9 cellular contexts compared by ENCODE assay signal in genomic region chr6:108948252-108948651, GRCh38.
DNase-seq lines count a peak whose midpoint lies in the region.
"Had no signal": no experiment of that assay in that cellular context is flagged by ENCODE, and none has a peak within 500 bp of the region (broad histone marks: within the 10 kb centered on the region; RNA-seq: fewer than 3 reads in every experiment).

No MANE protein-coding gene starts in this region.

- H3K27me3 ChIP-seq in BLaER1 = no peaks in the 10 kb centered on the region

- peak overlapping the region; percentile 39 for H3K9ac ChIP-seq in BLaER1

- H3K4me1 ChIP-seq in BLaER1 = peaks cover 66% of the 10 kb centered on the region

- peak overlapping the region; percentile 81 for H3K4me2 ChIP-seq in BLaER1

- intact Hi-C loops in posterior cingulate gyrus (cut with DNase I) = no loop called here

- H3K27ac ChIP-seq in BLaER1 = peak overlapping the region; percentile 73

- DNase-seq in SHP77 treated with DMSO at 0.1 percent for 48 hours (lab: John Stamatoyannopoulos, UW) = peak; percentile 43
- DNase-seq in glomerular visceral epithelial cell (ENCODE audit: extremely low spot score) = peak; percentile 66
- peak; percentile 37 to 92 (median 62) for DNase-seq in posterior cingulate gyrus
- no peak for DNase-seq in NCI-H1436 treated with DMSO at 0.1 percent for 48 hours (lab: John Stamatoyannopoulos, UW)
- no peak for DNase-seq in NAMALWA (ENCODE audit: low spot score)
- no peak for DNase-seq in NCI-H748 treated with DMSO at 0.1 percent for 48 hours (lab: John Stamatoyannopoulos, UW)
- DNase-seq in activated CD8-positive, alpha-beta memory T cell treated with anti-CD3 and anti-CD28 coated beads, Interleukin-2, amount 50 U/mL, for 4 hours = no peak
- DNase-seq: natural killer cell had no signal

- H4K20me1 ChIP-seq in BLaER1 = no peaks in the 10 kb centered on the region

- peak overlapping the region; percentile 16; the same call in 1 of the 2 replicates for H3K4me3 ChIP-seq in BLaER1

- no peaks in the 10 kb centered on the region for H3K9me3 ChIP-seq in BLaER1

- no peaks in the 10 kb centered on the region for H3K36me3 ChIP-seq in BLaER1

Comparison
In these comparisons a context has a peak if more than half of its experiments do, and no peak if none do; other contexts are left out.
1. DNase-seq: peak in SHP77 treated with DMSO at 0.1 percent for 48 hours (single experiment), glomerular visceral epithelial cell (single experiment) and posterior cingulate gyrus (10 of 10); none in NCI-H1436 treated with DMSO at 0.1 percent for 48 hours (single experiment), NAMALWA (single experiment), NCI-H748 treated with DMSO at 0.1 percent for 48 hours (single experiment) and activated CD8-positive, alpha-beta memory T cell treated with anti-CD3 and anti-CD28 coated beads, Interleukin-2, amount 50 U/mL, for 4 hours (single experiment).